Comparison of ENCODE assay signal across 13 cellular contexts in the genomic region with DNA sequence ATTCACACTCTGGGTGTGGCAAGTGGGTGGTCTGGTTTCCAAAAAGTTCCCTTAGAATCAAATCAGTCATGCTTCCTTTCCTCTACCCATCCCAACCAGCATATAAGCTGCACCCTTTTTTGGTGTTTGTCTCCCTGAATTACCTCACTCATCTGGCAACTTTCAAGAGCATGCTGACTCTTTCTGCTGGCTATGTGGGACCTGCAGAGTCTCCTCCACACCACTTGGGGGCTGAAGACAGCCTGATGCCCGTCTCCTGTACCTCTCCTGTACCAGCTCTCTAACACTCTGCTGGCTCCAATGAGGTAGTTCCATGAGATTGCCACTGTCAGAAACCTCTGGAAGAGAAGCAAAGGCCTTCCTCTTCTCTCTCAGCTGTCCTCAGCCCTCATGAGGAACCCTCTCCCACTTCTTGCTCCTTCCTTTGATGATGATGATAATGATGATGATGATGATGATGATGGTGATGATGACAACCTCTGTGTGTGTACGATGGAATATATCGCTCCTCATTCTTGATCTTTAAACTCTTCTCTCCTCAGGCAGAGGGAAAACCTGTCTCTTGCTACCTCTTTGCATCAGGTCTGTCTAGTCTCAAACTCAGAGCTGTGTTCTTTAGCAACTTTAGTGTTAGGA.
DNase-seq lines count a peak whose midpoint lies in the region; ATAC-seq, FAIRE-seq and TF ChIP-seq lines count a peak whose summit lies in the region.
"Had no signal": no experiment of that assay in that cellular context is flagged by ENCODE, and none has a peak within 500 bp of the region (broad histone marks: within the 10 kb centered on the region; RNA-seq: fewer than 3 reads in every experiment).

No MANE protein-coding gene starts in this region.

- no peaks in the 10 kb centered on the region for H3K9me3 Mint-ChIP-seq in activated CD4-positive, alpha-beta memory T cell treated with anti-CD3 and anti-CD28 coated beads, Interleukin-2, amount 10 ng/mL, durations not matched to agents 7 days and 5 days

- in situ Hi-C loops in HepG2 (cut with HindIII; ENCODE audit: extremely low pct_ligation_motif_present, low pct_unique_long_range_greater_than_20kb) = no loop called here

- H2AFZ ChIP-seq in HepG2 (ENCODE audit: low read length) = no peak overlapping the region
- no peak overlapping the region for H2AFZ ChIP-seq in hepatocyte

- no peak overlapping the region for H3K27ac ChIP-seq in HepG2 (ENCODE audit: extremely low read length, insufficient read depth, low read length)
- no peak overlapping the region for H3K27ac ChIP-seq in hepatocyte

- H3K27me3 ChIP-seq in HepG2 (ENCODE audit: control insufficient read depth in 1 of 2, insufficient read depth in 2 of 2, low read length in 2 of 2) (peaks cover 0 to 8% of the 10 kb centered on the region in 2 experiments; a peak in 1 of 5 replicates), hepatocyte (no peaks in the 10 kb centered on the region)

- H3K9ac ChIP-seq in HepG2 (ENCODE audit: insufficient read depth, low read depth, low read length) = no peak overlapping the region

- no peak for TF ChIP-seq RAD21 in HepG2 (CRISPR knock-in tag; IDR thresholded peaks at IDR 0.05)

- H3K9me2 ChIP-seq in hepatocyte (replicated peaks; ENCODE audit: insufficient read depth) = no peaks in the 10 kb centered on the region

- H3K4me2 ChIP-seq in HepG2 (ENCODE audit: low read depth, low read length) (no peak overlapping the region), hepatocyte (no peak overlapping the region)

- DNase-seq in GM12864 (ENCODE audit: low read depth) = no peak
- DNase-seq in SW480 (ENCODE audit: low spot score) = peak; percentile 51
- peak; percentile 37 for DNase-seq in HepG2 (ENCODE audit: low spot score)
- no peak for DNase-seq in T-helper 9 cell
- no peak for DNase-seq in activated CD4-positive, alpha-beta memory T cell treated with anti-CD3 and anti-CD28 coated beads, Interleukin-2, amount 10 ng/mL, durations not matched to agents 7 days and 5 days
- no peak for DNase-seq in hepatocyte (ENCODE audit: low spot score)
- no peak for DNase-seq in RCC 7860 (ENCODE audit: low spot score)
- DNase-seq: activated CD4-positive, alpha-beta T cell treated with anti-CD3 and anti-CD28 coated beads, Interleukin-2, amount 50 U/mL, for 48 hours; aorta; NCI-H1105 treated with DMSO at 0.1 percent for 48 hours had no signal

- H3K79me2 ChIP-seq in HepG2 (ENCODE audit: insufficient read depth, low read length) (no peaks in the 10 kb centered on the region), hepatocyte (no peaks in the 10 kb centered on the region)

- peaks cover 1% of the 10 kb centered on the region for H3K27me3 Mint-ChIP-seq in activated CD4-positive, alpha-beta memory T cell treated with anti-CD3 and anti-CD28 coated beads, Interleukin-2, amount 10 ng/mL, durations not matched to agents 7 days and 5 days

- H3K4me1 Mint-ChIP-seq in activated CD4-positive, alpha-beta memory T cell treated with anti-CD3 and anti-CD28 coated beads, Interleukin-2, amount 10 ng/mL, durations not matched to agents 7 days and 5 days = no peaks in the 10 kb centered on the region

- intact Hi-C loops in HepG2 (cut with micrococcal nuclease; ENCODE audit: unreplicated experiment) = loop anchor here (5.0 kb wide), 1 partner anchor 415 kb away; a partner anchor contains a TSS

- H3K36me3 Mint-ChIP-seq in activated CD4-positive, alpha-beta memory T cell treated with anti-CD3 and anti-CD28 coated beads, Interleukin-2, amount 10 ng/mL, durations not matched to agents 7 days and 5 days (ENCODE audit: low read depth) = no peaks in the 10 kb centered on the region

- H3K27ac Mint-ChIP-seq in activated CD4-positive, alpha-beta memory T cell treated with anti-CD3 and anti-CD28 coated beads, Interleukin-2, amount 10 ng/mL, durations not matched to agents 7 days and 5 days = no peak overlapping the region
- H3K27ac Mint-ChIP-seq: stimulated activated naive CD8-positive, alpha-beta T cell treated with anti-CD3 and anti-CD28 coated beads, Interleukin-15, Interleukin-2, amounts not matched to agents 100 ng/mL and 50 ng/mL, for 24 hours had no signal

- no TSS peak for BruUV-seq in HepG2 (replicated peaks; lab: Mats Ljungman, UMichigan)

- TF ChIP-seq CTCF in GM12864 (IDR thresholded peaks at IDR 0.05; ENCODE audit: low read depth, low read length, missing control alignments) = peak; percentile 61
- TF ChIP-seq CTCF in HepG2 (CRISPR knock-in tag; IDR thresholded peaks at IDR 0.05) = peak; percentile 41; the same call in 1 of the 2 replicates
- TF ChIP-seq CTCF in hepatocyte (IDR thresholded peaks at IDR 0.05; ENCODE audit: poor library complexity) = no peak

- H3K9me3 ChIP-seq in HepG2 (ENCODE audit: low read length) (no peaks in the 10 kb centered on the region), hepatocyte (ENCODE audit: low read depth) (no peaks in the 10 kb centered on the region)

- FAIRE-seq in HepG2 (lab: Jason Lieb, UNC) (no peak), RCC 7860 (lab: Jason Lieb, UNC) (no peak)

- no peak overlapping the region for H3K4me3 ChIP-seq in GM12864 (ENCODE audit: low read depth, low read length)
- no peak overlapping the region for H3K4me3 ChIP-seq in HepG2 (replicated peaks in 1 of 3; ENCODE audit: insufficient read depth in 1 of 3, low read depth in 2 of 3, low read length in 3 of 3)
- no peak overlapping the region for H3K4me3 ChIP-seq in hepatocyte
- H3K4me3 ChIP-seq: lung had no signal

- no peak for TF ChIP-seq EP300 in HepG2 (IDR thresholded peaks at IDR 0.05; ENCODE audit: low read depth in 2 of 2, low read length in 2 of 2)
- TF ChIP-seq EP300 in HepG2 (CRISPR knock-in tag; IDR thresholded peaks at IDR 0.05; ENCODE audit: borderline replicate concordance) = no peak

- H4K20me1 ChIP-seq in HepG2 (ENCODE audit: insufficient read depth, low read length) (no peaks in the 10 kb centered on the region), hepatocyte (ENCODE audit: insufficient read depth, poor library complexity, severe bottlenecking) (no peaks in the 10 kb centered on the region)

- WGBS in HepG2 (ENCODE audit: low lambda C conversion rate) = 78% methylated on average over 3 of the region's 3 CpGs
- WGBS in hepatocyte (ENCODE audit: low lambda C conversion rate, missing lambda C conversion rate) = 97% methylated on average over 3 of the region's 3 CpGs

- POLR2A ChIA-PET in HepG2 (lab: Yijun Ruan, JAX) = no interaction called here
- POLR2A ChIA-PET in activated CD4-positive, alpha-beta memory T cell treated with anti-CD3 and anti-CD28 coated beads, Interleukin-2, amount 10 ng/mL, durations not matched to agents 7 days and 5 days (lab: Charles Lee) = no interaction called here

- CTCF ChIA-PET in HepG2 (lab: Yijun Ruan, JAX; ENCODE audit: low intra/inter-chr PET ratio, low total read pairs) = no interaction called here
- CTCF ChIA-PET in activated CD4-positive, alpha-beta memory T cell treated with anti-CD3 and anti-CD28 coated beads, Interleukin-2, amount 10 ng/mL, durations not matched to agents 7 days and 5 days (lab: Charles Lee) = no interaction called here

- no peaks in the 10 kb centered on the region for H3K36me3 ChIP-seq in HepG2 (replicated peaks in 1 of 2; ENCODE audit: control insufficient read depth in 1 of 2, insufficient read depth in 2 of 2, low read length in 2 of 2)
- no peaks in the 10 kb centered on the region for H3K36me3 ChIP-seq in hepatocyte (replicated peaks; ENCODE audit: insufficient read depth, low read depth)

- H3K4me1 ChIP-seq in HepG2 (ENCODE audit: insufficient read depth, low read length) = peaks cover 21% of the 10 kb centered on the region
- no peaks in the 10 kb centered on the region for H3K4me1 ChIP-seq in hepatocyte (ENCODE audit: insufficient read depth)

- ATAC-seq in HG02798 (IDR thresholded peaks at IDR 0.05; ENCODE audit: poor library complexity, unreplicated experiment) (peak; percentile 56), HepG2 (peak; percentile 93)

- no peak overlapping the region for H3K4me3 Mint-ChIP-seq in activated CD4-positive, alpha-beta memory T cell treated with anti-CD3 and anti-CD28 coated beads, Interleukin-2, amount 10 ng/mL, durations not matched to agents 7 days and 5 days
- H3K4me3 Mint-ChIP-seq: stimulated activated naive CD8-positive, alpha-beta T cell treated with anti-CD3 and anti-CD28 coated beads, Interleukin-15, Interleukin-2, amounts not matched to agents 100 ng/mL and 50 ng/mL, for 24 hours had no signal

- TF ChIP-seq POLR2A in HepG2 (IDR thresholded peaks at IDR 0.05; ENCODE audit: insufficient read depth in 1 of 2, low read depth in 2 of 2, low read length in 2 of 2) = no peak

TF ChIP-seq in HepG2, 621 proteins besides CTCF, POLR2A, EP300 and RAD21 (continues in another document):
- TF ChIP-seq SMC3 (IDR thresholded peaks at IDR 0.05; ENCODE audit: low read length) = peak; percentile 51; the same call in 1 of the 2 replicates
- no peak for TF ChIP-seq ZKSCAN8 (CRISPR knock-in tag; IDR thresholded peaks at IDR 0.05; ENCODE audit: borderline replicate concordance)
- no peak for TF ChIP-seq ZNF775 (CRISPR knock-in tag; IDR thresholded peaks at IDR 0.05; ENCODE audit: borderline replicate concordance)
- no peak for TF ChIP-seq ARNT (IDR thresholded peaks at IDR 0.05)
- TF ChIP-seq, protein P1, sequence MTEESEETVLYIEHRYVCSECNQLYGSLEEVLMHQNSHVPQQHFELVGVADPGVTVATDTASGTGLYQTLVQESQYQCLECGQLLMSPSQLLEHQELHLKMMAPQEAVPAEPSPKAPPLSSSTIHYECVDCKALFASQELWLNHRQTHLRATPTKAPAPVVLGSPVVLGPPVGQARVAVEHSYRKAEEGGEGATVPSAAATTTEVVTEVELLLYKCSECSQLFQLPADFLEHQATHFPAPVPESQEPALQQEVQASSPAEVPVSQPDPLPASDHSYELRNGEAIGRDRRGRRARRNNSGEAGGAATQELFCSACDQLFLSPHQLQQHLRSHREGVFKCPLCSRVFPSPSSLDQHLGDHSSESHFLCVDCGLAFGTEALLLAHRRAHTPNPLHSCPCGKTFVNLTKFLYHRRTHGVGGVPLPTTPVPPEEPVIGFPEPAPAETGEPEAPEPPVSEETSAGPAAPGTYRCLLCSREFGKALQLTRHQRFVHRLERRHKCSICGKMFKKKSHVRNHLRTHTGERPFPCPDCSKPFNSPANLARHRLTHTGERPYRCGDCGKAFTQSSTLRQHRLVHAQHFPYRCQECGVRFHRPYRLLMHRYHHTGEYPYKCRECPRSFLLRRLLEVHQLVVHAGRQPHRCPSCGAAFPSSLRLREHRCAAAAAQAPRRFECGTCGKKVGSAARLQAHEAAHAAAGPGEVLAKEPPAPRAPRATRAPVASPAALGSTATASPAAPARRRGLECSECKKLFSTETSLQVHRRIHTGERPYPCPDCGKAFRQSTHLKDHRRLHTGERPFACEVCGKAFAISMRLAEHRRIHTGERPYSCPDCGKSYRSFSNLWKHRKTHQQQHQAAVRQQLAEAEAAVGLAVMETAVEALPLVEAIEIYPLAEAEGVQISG (CRISPR knock-in tag; IDR thresholded peaks at IDR 0.05) = peak; percentile 85
- TF ChIP-seq BRCA1 (CRISPR knock-in tag; IDR thresholded peaks at IDR 0.05) = no peak
- no peak for TF ChIP-seq ZNF678 (CRISPR knock-in tag; IDR thresholded peaks at IDR 0.05)
- peak; percentile 82 for TF ChIP-seq CREB1 (IDR thresholded peaks at IDR 0.05)
- TF ChIP-seq CREB1 (CRISPR knock-in tag; IDR thresholded peaks at IDR 0.05) = no peak
- TF ChIP-seq NFE2L1 (CRISPR knock-in tag; IDR thresholded peaks at IDR 0.05; ENCODE audit: borderline replicate concordance) = no peak
- TF ChIP-seq ZNF652 (CRISPR knock-in tag; IDR thresholded peaks at IDR 0.05; ENCODE audit: borderline replicate concordance, low read depth) = no peak

Comparison
In these comparisons a context has a peak if more than half of its experiments do, and no peak if none do; other contexts are left out.
1. DNase-seq: peak in SW480 (single experiment) and HepG2 (single experiment); none in GM12864 (single experiment), T-helper 9 cell (single experiment), activated CD4-positive, alpha-beta memory T cell treated with anti-CD3 and anti-CD28 coated beads, Interleukin-2, amount 10 ng/mL, durations not matched to agents 7 days and 5 days (single experiment), hepatocyte (single experiment) and RCC 7860 (single experiment).